Comparison of ENCODE assay signal across 1 cellular context in genomic region chr17:50681260-50682200, GRCh38.
TF ChIP-seq lines count a peak whose summit lies in the region.

No MANE protein-coding gene starts in this region.

TF ChIP-seq in HepG2, 621 proteins besides CTCF, POLR2A, EP300 and RAD21 (continued from another document and continues in another):
- TF ChIP-seq ATF7 (IDR thresholded peaks at IDR 0.05): no peak
- TF ChIP-seq ATF7 (CRISPR knock-in tag; IDR thresholded peaks at IDR 0.05): no peak
- TF ChIP-seq ZNF275 (CRISPR knock-in tag; IDR thresholded peaks at IDR 0.05; ENCODE audit: borderline replicate concordance): no peak
- TF ChIP-seq, protein P1, sequence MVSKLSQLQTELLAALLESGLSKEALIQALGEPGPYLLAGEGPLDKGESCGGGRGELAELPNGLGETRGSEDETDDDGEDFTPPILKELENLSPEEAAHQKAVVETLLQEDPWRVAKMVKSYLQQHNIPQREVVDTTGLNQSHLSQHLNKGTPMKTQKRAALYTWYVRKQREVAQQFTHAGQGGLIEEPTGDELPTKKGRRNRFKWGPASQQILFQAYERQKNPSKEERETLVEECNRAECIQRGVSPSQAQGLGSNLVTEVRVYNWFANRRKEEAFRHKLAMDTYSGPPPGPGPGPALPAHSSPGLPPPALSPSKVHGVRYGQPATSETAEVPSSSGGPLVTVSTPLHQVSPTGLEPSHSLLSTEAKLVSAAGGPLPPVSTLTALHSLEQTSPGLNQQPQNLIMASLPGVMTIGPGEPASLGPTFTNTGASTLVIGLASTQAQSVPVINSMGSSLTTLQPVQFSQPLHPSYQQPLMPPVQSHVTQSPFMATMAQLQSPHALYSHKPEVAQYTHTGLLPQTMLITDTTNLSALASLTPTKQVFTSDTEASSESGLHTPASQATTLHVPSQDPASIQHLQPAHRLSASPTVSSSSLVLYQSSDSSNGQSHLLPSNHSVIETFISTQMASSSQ (IDR thresholded peaks at IDR 0.05; ENCODE audit: low read depth): no peak
- TF ChIP-seq, protein P1 (CRISPR knock-in tag; IDR thresholded peaks at IDR 0.05; ENCODE audit: borderline replicate concordance): no peak
- no peak for TF ChIP-seq DPF2 (CRISPR knock-in tag; IDR thresholded peaks at IDR 0.05; ENCODE audit: borderline replicate concordance, low read depth)
- TF ChIP-seq SIN3A (IDR thresholded peaks at IDR 0.05; ENCODE audit: borderline replicate concordance, low read depth, low read length): no peak
- peak; percentile 59 for TF ChIP-seq SAP130 (CRISPR knock-in tag; IDR thresholded peaks at IDR 0.05; ENCODE audit: low read depth)
- TF ChIP-seq KDM5B (CRISPR knock-in tag; IDR thresholded peaks at IDR 0.05; ENCODE audit: borderline replicate concordance): no peak
- peak; percentile 82; the same call in 1 of the 2 replicates for TF ChIP-seq ZSCAN25 (CRISPR knock-in tag; IDR thresholded peaks at IDR 0.05)
- TF ChIP-seq KDM5A (IDR thresholded peaks at IDR 0.05; ENCODE audit: borderline replicate concordance, low read length): no peak
- TF ChIP-seq ARNT2 (CRISPR knock-in tag; IDR thresholded peaks at IDR 0.05; ENCODE audit: low read depth): no peak
- no peak for TF ChIP-seq TFDP2 (CRISPR knock-in tag; IDR thresholded peaks at IDR 0.05)
- no peak for TF ChIP-seq HDAC1 (CRISPR knock-in tag; IDR thresholded peaks at IDR 0.05)
- TF ChIP-seq, protein P2, sequence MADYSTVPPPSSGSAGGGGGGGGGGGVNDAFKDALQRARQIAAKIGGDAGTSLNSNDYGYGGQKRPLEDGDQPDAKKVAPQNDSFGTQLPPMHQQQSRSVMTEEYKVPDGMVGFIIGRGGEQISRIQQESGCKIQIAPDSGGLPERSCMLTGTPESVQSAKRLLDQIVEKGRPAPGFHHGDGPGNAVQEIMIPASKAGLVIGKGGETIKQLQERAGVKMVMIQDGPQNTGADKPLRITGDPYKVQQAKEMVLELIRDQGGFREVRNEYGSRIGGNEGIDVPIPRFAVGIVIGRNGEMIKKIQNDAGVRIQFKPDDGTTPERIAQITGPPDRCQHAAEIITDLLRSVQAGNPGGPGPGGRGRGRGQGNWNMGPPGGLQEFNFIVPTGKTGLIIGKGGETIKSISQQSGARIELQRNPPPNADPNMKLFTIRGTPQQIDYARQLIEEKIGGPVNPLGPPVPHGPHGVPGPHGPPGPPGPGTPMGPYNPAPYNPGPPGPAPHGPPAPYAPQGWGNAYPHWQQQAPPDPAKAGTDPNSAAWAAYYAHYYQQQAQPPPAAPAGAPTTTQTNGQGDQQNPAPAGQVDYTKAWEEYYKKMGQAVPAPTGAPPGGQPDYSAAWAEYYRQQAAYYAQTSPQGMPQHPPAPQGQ (CRISPR knock-in tag; IDR thresholded peaks at IDR 0.05; ENCODE audit: borderline replicate concordance): no peak
- no peak for TF ChIP-seq HMG20B (CRISPR knock-in tag; conservative IDR thresholded peaks at IDR 0.05)
- TF ChIP-seq ZNF749 (CRISPR knock-in tag; IDR thresholded peaks at IDR 0.05; ENCODE audit: borderline replicate concordance): no peak
- no peak for TF ChIP-seq ZNF24 (IDR thresholded peaks at IDR 0.05)
- TF ChIP-seq PRPF4 (IDR thresholded peaks at IDR 0.05; ENCODE audit: low read depth, low read length, poor library complexity, severe bottlenecking): peak; percentile 27
- no peak for TF ChIP-seq ZNF124 (CRISPR knock-in tag; IDR thresholded peaks at IDR 0.05)
- no peak for TF ChIP-seq GLMP (CRISPR knock-in tag; IDR thresholded peaks at IDR 0.05; ENCODE audit: borderline replicate concordance)
- TF ChIP-seq HMGA1 (CRISPR knock-in tag; conservative IDR thresholded peaks at IDR 0.05): no peak
- TF ChIP-seq, protein P3, sequence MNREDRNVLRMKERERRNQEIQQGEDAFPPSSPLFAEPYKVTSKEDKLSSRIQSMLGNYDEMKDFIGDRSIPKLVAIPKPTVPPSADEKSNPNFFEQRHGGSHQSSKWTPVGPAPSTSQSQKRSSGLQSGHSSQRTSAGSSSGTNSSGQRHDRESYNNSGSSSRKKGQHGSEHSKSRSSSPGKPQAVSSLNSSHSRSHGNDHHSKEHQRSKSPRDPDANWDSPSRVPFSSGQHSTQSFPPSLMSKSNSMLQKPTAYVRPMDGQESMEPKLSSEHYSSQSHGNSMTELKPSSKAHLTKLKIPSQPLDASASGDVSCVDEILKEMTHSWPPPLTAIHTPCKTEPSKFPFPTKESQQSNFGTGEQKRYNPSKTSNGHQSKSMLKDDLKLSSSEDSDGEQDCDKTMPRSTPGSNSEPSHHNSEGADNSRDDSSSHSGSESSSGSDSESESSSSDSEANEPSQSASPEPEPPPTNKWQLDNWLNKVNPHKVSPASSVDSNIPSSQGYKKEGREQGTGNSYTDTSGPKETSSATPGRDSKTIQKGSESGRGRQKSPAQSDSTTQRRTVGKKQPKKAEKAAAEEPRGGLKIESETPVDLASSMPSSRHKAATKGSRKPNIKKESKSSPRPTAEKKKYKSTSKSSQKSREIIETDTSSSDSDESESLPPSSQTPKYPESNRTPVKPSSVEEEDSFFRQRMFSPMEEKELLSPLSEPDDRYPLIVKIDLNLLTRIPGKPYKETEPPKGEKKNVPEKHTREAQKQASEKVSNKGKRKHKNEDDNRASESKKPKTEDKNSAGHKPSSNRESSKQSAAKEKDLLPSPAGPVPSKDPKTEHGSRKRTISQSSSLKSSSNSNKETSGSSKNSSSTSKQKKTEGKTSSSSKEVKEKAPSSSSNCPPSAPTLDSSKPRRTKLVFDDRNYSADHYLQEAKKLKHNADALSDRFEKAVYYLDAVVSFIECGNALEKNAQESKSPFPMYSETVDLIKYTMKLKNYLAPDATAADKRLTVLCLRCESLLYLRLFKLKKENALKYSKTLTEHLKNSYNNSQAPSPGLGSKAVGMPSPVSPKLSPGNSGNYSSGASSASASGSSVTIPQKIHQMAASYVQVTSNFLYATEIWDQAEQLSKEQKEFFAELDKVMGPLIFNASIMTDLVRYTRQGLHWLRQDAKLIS (CRISPR knock-in tag; IDR thresholded peaks at IDR 0.05): no peak
- TF ChIP-seq, protein P4, sequence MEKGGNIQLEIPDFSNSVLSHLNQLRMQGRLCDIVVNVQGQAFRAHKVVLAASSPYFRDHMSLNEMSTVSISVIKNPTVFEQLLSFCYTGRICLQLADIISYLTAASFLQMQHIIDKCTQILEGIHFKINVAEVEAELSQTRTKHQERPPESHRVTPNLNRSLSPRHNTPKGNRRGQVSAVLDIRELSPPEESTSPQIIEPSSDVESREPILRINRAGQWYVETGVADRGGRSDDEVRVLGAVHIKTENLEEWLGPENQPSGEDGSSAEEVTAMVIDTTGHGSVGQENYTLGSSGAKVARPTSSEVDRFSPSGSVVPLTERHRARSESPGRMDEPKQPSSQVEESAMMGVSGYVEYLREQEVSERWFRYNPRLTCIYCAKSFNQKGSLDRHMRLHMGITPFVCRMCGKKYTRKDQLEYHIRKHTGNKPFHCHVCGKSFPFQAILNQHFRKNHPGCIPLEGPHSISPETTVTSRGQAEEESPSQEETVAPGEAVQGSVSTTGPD (CRISPR knock-in tag; IDR thresholded peaks at IDR 0.05): no peak
- TF ChIP-seq, protein P5, sequence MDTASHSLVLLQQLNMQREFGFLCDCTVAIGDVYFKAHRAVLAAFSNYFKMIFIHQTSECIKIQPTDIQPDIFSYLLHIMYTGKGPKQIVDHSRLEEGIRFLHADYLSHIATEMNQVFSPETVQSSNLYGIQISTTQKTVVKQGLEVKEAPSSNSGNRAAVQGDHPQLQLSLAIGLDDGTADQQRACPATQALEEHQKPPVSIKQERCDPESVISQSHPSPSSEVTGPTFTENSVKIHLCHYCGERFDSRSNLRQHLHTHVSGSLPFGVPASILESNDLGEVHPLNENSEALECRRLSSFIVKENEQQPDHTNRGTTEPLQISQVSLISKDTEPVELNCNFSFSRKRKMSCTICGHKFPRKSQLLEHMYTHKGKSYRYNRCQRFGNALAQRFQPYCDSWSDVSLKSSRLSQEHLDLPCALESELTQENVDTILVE (CRISPR knock-in tag; IDR thresholded peaks at IDR 0.05): no peak
- TF ChIP-seq SIX1 (CRISPR knock-in tag; IDR thresholded peaks at IDR 0.05; ENCODE audit: borderline replicate concordance): no peak
- TF ChIP-seq GFI1 (CRISPR knock-in tag; IDR thresholded peaks at IDR 0.05; ENCODE audit: borderline replicate concordance): no peak
- TF ChIP-seq ZNF605 (CRISPR knock-in tag; IDR thresholded peaks at IDR 0.05): peak; percentile 52; the same call in 1 of the 2 replicates
- TF ChIP-seq AGO1 (IDR thresholded peaks at IDR 0.05; ENCODE audit: low read depth, low read length, poor library complexity, severe bottlenecking): no peak
- TF ChIP-seq, protein P6, sequence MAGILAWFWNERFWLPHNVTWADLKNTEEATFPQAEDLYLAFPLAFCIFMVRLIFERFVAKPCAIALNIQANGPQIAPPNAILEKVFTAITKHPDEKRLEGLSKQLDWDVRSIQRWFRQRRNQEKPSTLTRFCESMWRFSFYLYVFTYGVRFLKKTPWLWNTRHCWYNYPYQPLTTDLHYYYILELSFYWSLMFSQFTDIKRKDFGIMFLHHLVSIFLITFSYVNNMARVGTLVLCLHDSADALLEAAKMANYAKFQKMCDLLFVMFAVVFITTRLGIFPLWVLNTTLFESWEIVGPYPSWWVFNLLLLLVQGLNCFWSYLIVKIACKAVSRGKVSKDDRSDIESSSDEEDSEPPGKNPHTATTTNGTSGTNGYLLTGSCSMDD (CRISPR knock-in tag; IDR thresholded peaks at IDR 0.05): no peak
- no peak for TF ChIP-seq HNRNPUL1 (IDR thresholded peaks at IDR 0.05; ENCODE audit: low read depth, low read length)
- no peak for TF ChIP-seq ZGPAT (CRISPR knock-in tag; IDR thresholded peaks at IDR 0.05)
- TF ChIP-seq AKAP8 (CRISPR knock-in tag; IDR thresholded peaks at IDR 0.05): no peak
- TF ChIP-seq PCBP1 (IDR thresholded peaks at IDR 0.05; ENCODE audit: borderline replicate concordance, low read depth, low read length): no peak
- peak; percentile 37; the same call in 1 of the 2 replicates for TF ChIP-seq ZBTB33 (CRISPR knock-in tag; IDR thresholded peaks at IDR 0.05)
